ENCODE assay signal across 18 cellular contexts in genomic region chr22:45527456-45527855, GRCh38. TPM values are rescaled to one million over a fixed set of nuclear protein-coding genes. Genes with fewer than 3 reads are reported as not detected.
DNase-seq lines count a peak whose midpoint lies in the region; TF ChIP-seq lines count a peak whose summit lies in the region.
"Had no signal": no experiment of that assay in that cellular context is flagged by ENCODE, and none has a peak within 500 bp of the region (broad histone marks: within the 10 kb centered on the region; RNA-seq: fewer than 3 reads in every experiment).

No MANE protein-coding gene starts in this region.

- no peak overlapping the region for H4K8ac ChIP-seq in H9 (replicated peaks; ENCODE audit: insufficient read length, low read depth, low read length)

- no peak overlapping the region for H3T11ph ChIP-seq in H9 (ENCODE audit: low read length)

- no peaks in the 10 kb centered on the region for H3K79me2 ChIP-seq in H9 (ENCODE audit: insufficient read depth, low read length)

- TF ChIP-seq EP300 in esophagus muscularis mucosa (IDR thresholded peaks at IDR 0.05) = no peak

- H4K5ac ChIP-seq in H9 (ENCODE audit: insufficient read length, low read depth, low read length) = no peak overlapping the region

- H2BK20ac ChIP-seq in H9 (ENCODE audit: low read depth, low read length, poor library complexity, severe bottlenecking) = no peak overlapping the region

- DNase-seq in H9 (no peak), esophagus muscularis mucosa (ENCODE audit: extremely low spot score) (no peak), uterus (no peak), posterior vena cava (ENCODE audit: low spot score) (no peak), amygdala (lab: John Stamatoyannopoulos, UW) (no peak), dorsolateral prefrontal cortex (no peak)
- DNase-seq: Calu3; CD8-positive, alpha-beta memory T cell; DMS153; Kasumi-1; NCI-H1694; NCI-H2081; NCI-H2171; NCI-H446; NCI-H526 treated with DMSO at 0.1 percent for 48 hours; Right ventricle myocardium superior had no signal

- H3K4me1 Mint-ChIP-seq in H9 = peaks cover 5 to 6% of the 10 kb centered on the region in 2 experiments
- H3K4me1 Mint-ChIP-seq: CD8-positive, alpha-beta memory T cell had no signal

- H3K4me1 ChIP-seq in H9 (ENCODE audit: insufficient read depth, low read length) (no peaks in the 10 kb centered on the region), esophagus muscularis mucosa (peaks cover 4 to 88% (median 71%) of the 10 kb centered on the region in 4 donors), rectal smooth muscle tissue (ENCODE audit: control insufficient read depth, insufficient read depth, low read length) (no peaks in the 10 kb centered on the region), uterus (no peaks in the 10 kb centered on the region)

- no peaks in the 10 kb centered on the region for H3K27me3 Mint-ChIP-seq in H9 (ENCODE audit: low read depth)

- H3K27ac Mint-ChIP-seq in H9 = peak overlapping the region; percentile 1 to 84 (median 64); a peak in 3 of 7 replicates
- H3K27ac Mint-ChIP-seq: CD8-positive, alpha-beta memory T cell had no signal

- no peak for TF ChIP-seq CTCF in H9 (conservative IDR thresholded peaks at IDR 0.05)
- no peak for TF ChIP-seq CTCF in esophagus muscularis mucosa (IDR thresholded peaks at IDR 0.05)
- no peak for TF ChIP-seq CTCF in uterus (IDR thresholded peaks at IDR 0.05)
- no peak for TF ChIP-seq CTCF in dorsolateral prefrontal cortex (IDR thresholded peaks at IDR 0.05 in 54 of 56, conservative IDR thresholded peaks at IDR 0.05 in 2 of 56; ENCODE audit: low read depth in 1 of 56, partially characterized antibody in 56 of 56)

- H3K23ac ChIP-seq in H9 (ENCODE audit: insufficient read length, low read depth, low read length) = no peak overlapping the region

- no CpG with 5 or more reads among the region's 6 CpGs for WGBS in H9 (ENCODE audit: extremely low coverage, insufficient read length, low lambda C conversion rate)
- WGBS in esophagus muscularis mucosa = 82% methylated on average over 4 of the region's 6 CpGs

- no peaks in the 10 kb centered on the region for H3K9me3 ChIP-seq in H9 (ENCODE audit: control insufficient read depth, low read depth, low read length)
- no peaks in the 10 kb centered on the region for H3K9me3 ChIP-seq in esophagus muscularis mucosa
- no peaks in the 10 kb centered on the region for H3K9me3 ChIP-seq in uterus

- H3K9me3 Mint-ChIP-seq in H9 = no peaks in the 10 kb centered on the region
- H3K9me3 Mint-ChIP-seq: CD8-positive, alpha-beta memory T cell had no signal

- H3K56ac ChIP-seq in H9 (ENCODE audit: insufficient read length, low read depth, low read length) = no peak overlapping the region

- intact Hi-C loops in esophagus muscularis mucosa (cut with DNase I) (no loop called here), uterus (cut with DNase I; ENCODE audit: low total_unique reads) (no loop called here), posterior vena cava (cut with DNase I) (no loop called here), dorsolateral prefrontal cortex (cut with DNase I) (no loop called here)

- no peak overlapping the region for H2AFZ ChIP-seq in H9 (ENCODE audit: low read length)

- no peak overlapping the region for H2BK120ac ChIP-seq in H9 (ENCODE audit: low read depth, low read length, poor library complexity, severe bottlenecking)

- no peak overlapping the region for H2BK12ac ChIP-seq in H9 (ENCODE audit: insufficient read length, low read depth, low read length)

- no peak overlapping the region for H3K18ac ChIP-seq in H9 (ENCODE audit: insufficient read length, low read depth, low read length)

- H3K4ac ChIP-seq in H9 (ENCODE audit: low read depth, low read length) = no peak overlapping the region

- H3K23me2 ChIP-seq in H9 (ENCODE audit: insufficient read length, low read depth, low read length, poor library complexity, severe bottlenecking) = no peaks in the 10 kb centered on the region

- no peak overlapping the region for H2BK5ac ChIP-seq in H9 (ENCODE audit: insufficient read length, low read length)

- H3K4me3 Mint-ChIP-seq in H9 = no peak overlapping the region
- H3K4me3 Mint-ChIP-seq: CD8-positive, alpha-beta memory T cell had no signal

- no peak overlapping the region for H4K91ac ChIP-seq in H9 (ENCODE audit: insufficient read length, low read depth, low read length)

- H3K9ac ChIP-seq in H9 (ENCODE audit: extremely low read depth, insufficient read length, low read length) (no peak overlapping the region), rectal smooth muscle tissue (ENCODE audit: low read length) (no peak overlapping the region)

- peaks cover 15 to 76% (median 64%) of the 10 kb centered on the region in 3 experiments; a peak in 6 of 7 replicates for H3K36me3 Mint-ChIP-seq in H9 (ENCODE audit: insufficient read depth in 1 of 3, low read depth in 3 of 3)
- H3K36me3 Mint-ChIP-seq: CD8-positive, alpha-beta memory T cell had no signal

- TF ChIP-seq POLR2A in esophagus muscularis mucosa (IDR thresholded peaks at IDR 0.05; ENCODE audit: low read depth) (no peak), uterus (IDR thresholded peaks at IDR 0.05) (no peak)

- no peak overlapping the region for H2AK5ac ChIP-seq in H9 (ENCODE audit: insufficient read length, low read length)

- no peak overlapping the region for H3K27ac ChIP-seq in H9 (ENCODE audit: insufficient read length, low read depth, low read length)
- peak overlapping the region; percentile 73 to 92 (median 83) for H3K27ac ChIP-seq in esophagus muscularis mucosa (replicated peaks in 1 of 4)
- H3K27ac ChIP-seq in rectal smooth muscle tissue (ENCODE audit: low read depth, low read length) = peak overlapping the region; percentile 28
- peak overlapping the region; percentile 72 to 79 for H3K27ac ChIP-seq in uterus
- H3K27ac ChIP-seq in dorsolateral prefrontal cortex = peak overlapping the region in 5 of 59 donors; percentile 14 to 45 (median 26)
- H3K27ac ChIP-seq: C4-2B had no signal

- no peaks in the 10 kb centered on the region for H4K20me1 ChIP-seq in H9 (ENCODE audit: control insufficient read depth, insufficient read depth, insufficient read length)

- no peak overlapping the region for H3K4me2 ChIP-seq in H9 (ENCODE audit: insufficient read depth, insufficient read length, low read length)

- H3K79me1 ChIP-seq in H9 (ENCODE audit: insufficient read depth, low read depth, low read length, poor library complexity, severe bottlenecking) = no peaks in the 10 kb centered on the region

- H2BK15ac ChIP-seq in H9 (ENCODE audit: low read depth, low read length) = no peak overlapping the region

- H3K27me3 ChIP-seq in H9 (ENCODE audit: insufficient read depth, low read length) (no peaks in the 10 kb centered on the region), esophagus muscularis mucosa (no peaks in the 10 kb centered on the region), rectal smooth muscle tissue (ENCODE audit: control insufficient read depth, insufficient read depth, low read length) (no peaks in the 10 kb centered on the region), uterus (no peaks in the 10 kb centered on the region), dorsolateral prefrontal cortex (no peaks in the 10 kb centered on the region)

- no peak overlapping the region for H3K4me3 ChIP-seq in esophagus muscularis mucosa
- H3K4me3 ChIP-seq in rectal smooth muscle tissue (ENCODE audit: low read length) = no peak overlapping the region
- H3K4me3 ChIP-seq in uterus = no peak overlapping the region
- no peak overlapping the region for H3K4me3 ChIP-seq in dorsolateral prefrontal cortex

- H3K36me3 ChIP-seq in esophagus muscularis mucosa (peaks cover 0 to 9% (median under 1%) of the 10 kb centered on the region in 4 donors), rectal smooth muscle tissue (ENCODE audit: control insufficient read depth, insufficient read depth, low read length) (peaks cover under 1% of the 10 kb centered on the region), uterus (no peaks in the 10 kb centered on the region)

- H3K14ac ChIP-seq in H9 (ENCODE audit: insufficient read depth, low read length) = no peak overlapping the region

RNA-seq across cellular contexts. Expression of gene FBLN1, which starts 24.8 kb away (rescaled TPM):
- total RNA-seq in H9 (2021) (137 and 140 TPM in 2 replicates), esophagus muscularis mucosa (100 to 1,000 TPM; 355 to 534 (median 417) TPM), uterus (100 to 1,000 TPM; 388 to 644 (median 479) TPM), posterior vena cava (1,000 to 10,000 TPM in 1 of 2 donors, 100 to 1,000 TPM in 1; 608 to 1,210 TPM), dorsolateral prefrontal cortex (10 to 100 TPM; 11.8 to 74.6 (median 26.0) TPM)
- total RNA-seq: CD8-positive, alpha-beta memory T cell had no signal
